Comparison of ENCODE assay signal across 2 cellular contexts in the genomic region with DNA sequence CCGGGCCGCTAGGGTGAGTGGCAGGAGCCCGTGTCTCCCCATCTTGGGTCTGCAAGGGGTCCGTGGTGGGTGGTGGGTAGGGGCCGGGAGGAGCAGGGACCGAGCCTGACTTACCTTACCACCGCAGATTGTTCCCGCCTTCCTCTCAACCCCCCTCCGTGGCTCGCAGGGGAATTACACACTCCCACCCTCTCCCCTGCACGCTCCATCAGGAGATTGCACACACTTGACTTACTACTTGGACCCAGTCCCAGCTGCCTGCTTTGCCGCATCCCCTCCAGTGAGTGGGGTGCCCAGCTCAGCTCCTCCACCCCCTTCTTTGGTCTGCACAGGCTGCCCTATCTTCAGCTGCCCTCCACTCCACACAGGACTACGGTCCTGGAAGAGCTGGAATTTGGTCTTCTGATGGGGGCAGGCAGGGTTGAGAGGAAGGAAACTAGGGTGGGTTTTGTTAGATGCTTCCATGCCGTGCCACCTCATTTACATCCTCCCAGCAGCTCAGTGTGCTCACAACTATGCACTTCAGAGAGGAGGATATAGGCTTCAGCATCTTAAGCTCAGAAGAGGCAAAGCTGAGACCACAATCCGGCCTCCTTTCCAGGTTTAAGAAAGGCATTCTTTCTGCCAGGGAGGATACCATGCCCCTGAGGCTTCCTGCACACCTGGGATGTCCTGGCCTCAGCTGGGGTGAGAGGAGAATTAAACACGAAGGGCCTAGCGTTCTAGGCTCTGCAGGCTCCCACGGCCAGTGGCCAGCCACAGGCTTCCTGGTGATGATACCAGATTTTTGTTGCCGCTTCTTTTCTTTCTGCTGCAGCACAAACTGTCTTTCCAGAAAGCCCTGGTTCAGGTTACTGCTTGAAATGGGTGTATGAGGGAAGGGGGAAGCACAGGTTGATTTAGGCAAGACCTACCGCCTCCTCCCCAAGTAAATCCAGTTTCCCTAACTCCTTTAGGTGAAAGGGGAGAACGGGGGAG.
TF ChIP-seq lines count a peak whose summit lies in the region.

No MANE protein-coding gene starts in this region.

TF ChIP-seq in GM12891, 5 proteins besides CTCF, POLR2A, EP300 and RAD21:
- TF ChIP-seq PAX5 (IDR thresholded peaks at IDR 0.05; ENCODE audit: insufficient read depth, low read length, severe bottlenecking) (no peak), POU2F2 (IDR thresholded peaks at IDR 0.05; ENCODE audit: low read depth, low read length) (no peak), POLR2AphosphoS5 (IDR thresholded peaks at IDR 0.05; ENCODE audit: low read depth, low read length) (no peak), TAF1 (IDR thresholded peaks at IDR 0.05; ENCODE audit: low read depth, low read length) (no peak), SPI1 (IDR thresholded peaks at IDR 0.05; ENCODE audit: low read depth, low read length) (no peak)
TF ChIP-seq in GM12891: peak in this region for 0.

TF ChIP-seq in H1, 55 proteins besides CTCF, POLR2A, EP300 and RAD21:
- no peak for TF ChIP-seq YY1 (IDR thresholded peaks at IDR 0.05; ENCODE audit: low read depth, low read length)
- TF ChIP-seq EZH2 (IDR thresholded peaks at IDR 0.05; ENCODE audit: low read depth, low read length, severe bottlenecking): peak; percentile 4
